Comparison of ENCODE assay signal across 8 cellular contexts in the genomic region with DNA sequence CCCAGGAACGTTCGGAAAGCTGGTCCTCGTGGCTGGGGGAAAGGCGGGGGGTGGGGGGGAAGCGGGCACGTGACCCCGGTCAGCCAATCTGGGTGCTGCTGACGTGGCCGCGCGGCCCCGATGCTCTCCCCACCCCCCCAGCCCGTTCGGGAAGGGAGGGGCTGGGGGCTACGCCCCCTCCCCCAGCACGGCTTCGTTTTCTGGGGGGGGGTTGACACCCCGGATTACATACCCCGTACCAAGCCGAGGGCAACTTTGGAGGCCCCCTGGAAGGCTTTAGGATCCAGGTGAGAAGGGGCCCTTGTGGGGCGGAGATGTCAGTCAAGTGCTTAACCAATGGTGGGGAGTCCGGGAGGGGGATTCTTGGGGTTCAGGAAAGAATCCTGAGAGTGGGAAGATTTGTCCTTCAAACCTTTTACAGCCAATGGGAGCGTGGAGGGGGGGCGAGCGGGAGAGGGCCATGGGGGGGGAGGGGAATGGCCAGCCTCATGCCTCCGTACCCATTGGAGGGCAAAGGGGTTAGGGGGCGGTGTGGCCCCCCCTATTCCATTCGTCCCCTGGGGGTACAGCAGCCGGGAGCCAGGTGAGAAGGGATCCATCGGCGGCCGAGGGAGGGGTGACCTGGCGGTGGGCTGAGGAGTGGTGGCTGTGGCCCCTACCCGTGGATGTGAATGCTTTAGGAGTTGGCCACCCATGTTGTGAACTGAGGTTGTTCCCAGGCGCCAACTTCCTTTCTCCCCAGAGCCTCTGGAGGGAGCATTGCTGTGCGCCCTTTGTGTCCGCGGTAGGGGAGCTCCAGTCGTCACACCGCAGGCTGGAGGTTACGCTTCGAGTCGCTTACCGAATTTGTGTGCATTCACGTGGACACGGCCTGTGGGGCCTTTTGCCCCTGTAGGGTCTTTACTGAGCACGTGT. TPM values are rescaled to one million over a fixed set of nuclear protein-coding genes. Genes with fewer than 3 reads are reported as not detected.
DNase-seq lines count a peak whose midpoint lies in the region; ATAC-seq and TF ChIP-seq lines count a peak whose summit lies in the region.

No MANE protein-coding gene starts in this region.

- peak; percentile 83 for DNase-seq in DMS79 (lab: John Stamatoyannopoulos, UW)
- peak; percentile 94 for DNase-seq in NCI-H2171 treated with DMSO at 0.1 percent for 48 hours (lab: John Stamatoyannopoulos, UW)
- DNase-seq in cerebellum (ENCODE audit: low spot score) = peak; percentile 92
- no peak for DNase-seq in kidney epithelial cell (ENCODE audit: low read depth)
- DNase-seq in stimulated activated CD4-positive, alpha-beta T cell treated with anti-CD3 and anti-CD28 coated beads, Interleukin-15, amount 100 ng/mL, for 24 hours = peak; percentile 81

- TF ChIP-seq CTCF in kidney epithelial cell (IDR thresholded peaks at IDR 0.05; ENCODE audit: insufficient read depth, low read length, poor library complexity, severe bottlenecking) = no peak

- H3K4me3 ChIP-seq in kidney epithelial cell (ENCODE audit: low read depth, low read length) = peak overlapping the region; percentile 64

- no peaks in the 10 kb centered on the region for H3K27me3 ChIP-seq in kidney epithelial cell (ENCODE audit: control insufficient read depth, insufficient read depth, low read length)

- peak; percentile 3 for ATAC-seq in HG02571 (IDR thresholded peaks at IDR 0.05; ENCODE audit: unreplicated experiment)
- peak; percentile 6 to 14 for ATAC-seq in activated CD4-positive, CD25-positive, alpha-beta regulatory T cell treated with anti-CD3 and anti-CD28 coated beads, Interleukin-2, amount 50 U/mL, for 24 hours
- ATAC-seq in HG02840 (IDR thresholded peaks at IDR 0.05; ENCODE audit: low FRiP score, unreplicated experiment) = no peak

- H3K36me3 ChIP-seq in kidney epithelial cell (ENCODE audit: control insufficient read depth, insufficient read depth, low read length) = peaks cover 5% of the 10 kb centered on the region

RNA-seq across cellular contexts. Expression of gene BRD2, which starts 0.6 kb away (rescaled TPM):
- total RNA-seq in cerebellum (77.4 TPM), kidney epithelial cell (191 and 206 TPM in 2 replicates)

RNA-seq across cellular contexts. Expression of gene HLA-DMA, which starts 16.1 kb away (rescaled TPM):
- 0.73 TPM for total RNA-seq in cerebellum
- 1.6 and 4.7 TPM in 2 replicates for total RNA-seq in kidney epithelial cell

RNA-seq across cellular contexts. Expression of gene HLA-DMB, which starts 28.2 kb away (rescaled TPM):
- total RNA-seq in cerebellum = 1.5 TPM
- total RNA-seq in kidney epithelial cell = 1.0 and 2.3 TPM in 2 replicates

RNA-seq across cellular contexts. Expression of gene HLA-DOA, which starts 40.4 kb away (rescaled TPM):
- total RNA-seq in cerebellum (1.1 TPM), kidney epithelial cell (0.71 and 1.6 TPM in 2 replicates)
